ENCODE assay signal across 8 cellular contexts in the genomic region with DNA sequence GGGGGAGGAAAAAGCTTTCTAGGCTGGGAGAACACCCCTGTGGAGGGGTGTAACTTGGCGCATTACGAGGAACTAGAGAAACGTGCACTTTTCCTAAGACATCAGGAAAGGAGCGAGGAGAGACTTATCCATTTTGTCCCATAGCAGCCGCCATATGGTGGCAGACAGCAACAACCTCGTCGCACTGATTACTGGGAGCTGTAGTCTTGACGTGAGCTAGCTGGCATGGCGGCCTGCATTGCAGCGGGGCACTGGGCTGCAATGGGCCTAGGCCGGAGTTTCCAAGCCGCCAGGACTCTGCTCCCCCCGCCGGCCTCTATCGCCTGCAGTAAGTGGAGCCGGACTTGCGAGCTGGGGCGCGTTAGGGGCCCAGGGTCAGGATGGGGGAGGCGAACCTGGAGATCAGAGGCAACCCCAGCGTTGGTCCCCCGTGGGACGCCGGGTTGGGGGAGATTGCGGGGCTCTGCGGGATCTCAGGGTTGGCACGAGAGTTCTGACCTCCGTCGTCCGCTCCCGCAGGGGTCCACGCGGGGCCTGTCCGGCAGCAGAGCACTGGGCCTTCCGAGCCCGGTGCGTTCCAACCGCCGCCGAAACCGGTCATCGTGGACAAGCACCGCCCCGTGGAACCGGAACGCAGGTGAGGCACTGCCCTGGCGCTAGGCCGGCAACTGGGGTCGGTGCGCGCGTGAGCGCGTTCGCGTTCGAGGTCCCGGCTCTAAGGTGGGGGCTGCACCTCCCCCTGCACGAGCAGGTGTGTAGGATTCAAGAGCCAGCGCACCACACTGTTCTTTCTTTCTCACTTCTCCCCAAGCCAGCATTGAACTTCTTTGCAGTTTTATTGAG. TPM values are rescaled to one million over a fixed set of nuclear protein-coding genes. Genes with fewer than 3 reads are reported as not detected.
DNase-seq lines count a peak whose midpoint lies in the region; ATAC-seq and TF ChIP-seq lines count a peak whose summit lies in the region.

MRPL19 (plus strand) TSS at position 201 of the 843 bp plus-strand sequence; CDS start at position 226, 25 bp downstream.

- H3K36me3 ChIP-seq in MM.1S (replicated peaks; ENCODE audit: insufficient read depth, low read length) (no peaks in the 10 kb centered on the region), SJCRH30 (peaks cover 19% of the 10 kb centered on the region), neural progenitor cell (peaks cover 19% of the 10 kb centered on the region), stomach smooth muscle (ENCODE audit: control insufficient read depth in 2 of 2, insufficient read depth in 2 of 2, low read length in 2 of 2) (peaks cover 12 to 14% of the 10 kb centered on the region in 2 donors)

- ATAC-seq in foreskin keratinocyte = peak; percentile 95

- H3K27me3 Mint-ChIP-seq in neural progenitor cell (ENCODE audit: insufficient read depth, low read depth) = no peaks in the 10 kb centered on the region

- peaks cover 7% of the 10 kb centered on the region for H3K9me3 Mint-ChIP-seq in neural progenitor cell

- H3K36me3 Mint-ChIP-seq in neural progenitor cell = peaks cover 20% of the 10 kb centered on the region

- peak within 1 kb of the TSS; percentile 90 for H3K4me2 ChIP-seq in MM.1S (ENCODE audit: low read depth, low read length)
- H3K4me2 ChIP-seq in neural progenitor cell = peak within 1 kb of the TSS; percentile 97

- H3K27me3 ChIP-seq in MM.1S (replicated peaks; ENCODE audit: insufficient read depth, low read length) (no peaks in the 10 kb centered on the region), SJCRH30 (no peaks in the 10 kb centered on the region), foreskin keratinocyte (no peaks in the 10 kb centered on the region), neural progenitor cell (no peaks in the 10 kb centered on the region), stomach smooth muscle (ENCODE audit: control insufficient read depth in 1 of 2, insufficient read depth in 2 of 2, low read length in 2 of 2) (no peaks in the 10 kb centered on the region)

- no peak for TF ChIP-seq CTCF in MM.1S (IDR thresholded peaks at IDR 0.05; ENCODE audit: low read length)
- TF ChIP-seq CTCF in foreskin keratinocyte (conservative IDR thresholded peaks at IDR 0.05) = no peak
- no peak for TF ChIP-seq CTCF in neural progenitor cell (IDR thresholded peaks at IDR 0.05)

- peak within 1 kb of the TSS; percentile 73 for H3K27ac ChIP-seq in MM.1S (ENCODE audit: low read length)
- H3K27ac ChIP-seq in SJCRH30 = peak within 1 kb of the TSS; percentile 83
- peak within 1 kb of the TSS; percentile 66 for H3K27ac ChIP-seq in foreskin keratinocyte
- no peak within 1 kb of the TSS for H3K27ac ChIP-seq in neural progenitor cell
- peak within 1 kb of the TSS; percentile 55 for H3K27ac ChIP-seq in stomach smooth muscle (ENCODE audit: low read length)

- H3K4me3 Mint-ChIP-seq in neural progenitor cell = peak within 1 kb of the TSS; percentile 95

- DNase-seq in GDM1 (lab: John Stamatoyannopoulos, UW) (peak; percentile 84), HCEC 1CT (peak; percentile 93), MM.1S (peak; percentile 90), SJCRH30 (peak; percentile 91 to 94), activated gamma-delta T cell treated with Interleukin-2 at 50 U/mL for 16 hours (peak; percentile 72), foreskin keratinocyte (peak; percentile 75 to 88), neural progenitor cell (ENCODE audit: low spot score) (peak; percentile 90)

- H3K9me3 ChIP-seq in MM.1S (replicated peaks; ENCODE audit: insufficient read depth, low read length) (no peaks in the 10 kb centered on the region), SJCRH30 (replicated peaks) (no peaks in the 10 kb centered on the region), neural progenitor cell (ENCODE audit: low read depth) (no peaks in the 10 kb centered on the region), stomach smooth muscle (ENCODE audit: control insufficient read depth in 2 of 2, low read length in 2 of 2) (no peaks in the 10 kb centered on the region)

- peak within 1 kb of the TSS; percentile 75 for H2AFZ ChIP-seq in MM.1S (ENCODE audit: low read length)
- H2AFZ ChIP-seq in neural progenitor cell (replicated peaks) = peak within 1 kb of the TSS; percentile 93

- peak within 1 kb of the TSS; percentile 98 for H3K27ac Mint-ChIP-seq in neural progenitor cell

- H3K4me1 Mint-ChIP-seq in neural progenitor cell = peaks cover 8% of the 10 kb centered on the region

- peak within 1 kb of the TSS; percentile 71 for H3K4me3 ChIP-seq in MM.1S (ENCODE audit: low read length)
- peak within 1 kb of the TSS; percentile 98 for H3K4me3 ChIP-seq in SJCRH30
- H3K4me3 ChIP-seq in neural progenitor cell = peak within 1 kb of the TSS; percentile 87
- H3K4me3 ChIP-seq in stomach smooth muscle (ENCODE audit: low read length in 2 of 2) = peak within 1 kb of the TSS; percentile 92 to 96

- H3K79me2 ChIP-seq in MM.1S (ENCODE audit: low read length) = peaks cover 34% of the 10 kb centered on the region
- H3K79me2 ChIP-seq in neural progenitor cell (ENCODE audit: low read depth) = peaks cover 36% of the 10 kb centered on the region

- no peaks in the 10 kb centered on the region; the same call in none of the 2 replicates for H3K4me1 ChIP-seq in MM.1S (ENCODE audit: low read length)
- H3K4me1 ChIP-seq in SJCRH30 = no peaks in the 10 kb centered on the region
- no peaks in the 10 kb centered on the region for H3K4me1 ChIP-seq in foreskin keratinocyte
- H3K4me1 ChIP-seq in neural progenitor cell = no peaks in the 10 kb centered on the region
- peaks cover 5% of the 10 kb centered on the region for H3K4me1 ChIP-seq in stomach smooth muscle (ENCODE audit: control insufficient read depth, insufficient read depth, low read length)

- H3K9ac ChIP-seq in MM.1S (ENCODE audit: low read length) (peak within 1 kb of the TSS; percentile 85), neural progenitor cell (peak within 1 kb of the TSS; percentile 84), stomach smooth muscle (ENCODE audit: low read length in 2 of 2) (peak within 1 kb of the TSS; percentile 83 to 88)

- no peaks in the 10 kb centered on the region for H4K20me1 ChIP-seq in MM.1S (ENCODE audit: insufficient read depth, low read length)
- no peaks in the 10 kb centered on the region for H4K20me1 ChIP-seq in neural progenitor cell (ENCODE audit: low read depth)

- H3K9me2 ChIP-seq in MM.1S (replicated peaks; ENCODE audit: insufficient read depth, low read length) = no peaks in the 10 kb centered on the region

- H3F3A ChIP-seq in MM.1S (ENCODE audit: insufficient read depth, low read length) (peaks cover 6% of the 10 kb centered on the region), neural progenitor cell (ENCODE audit: low read depth) (no peaks in the 10 kb centered on the region)

RNA-seq across cellular contexts. Expression of gene MRPL19, which starts in this region (rescaled TPM):
- 74.5 and 85.9 TPM in 2 replicates for total RNA-seq in SJCRH30 (2014; rRNA removed; shearing (Covaris generic))
- total RNA-seq in foreskin keratinocyte = 76.9 and 79.7 TPM in 2 replicates
- polyA plus RNA-seq in foreskin keratinocyte = 50.3 and 61.5 TPM in 2 replicates
- total RNA-seq in neural progenitor cell (ENCODE audit: low replicate concordance) = 51.7 and 80.4 TPM in 2 replicates
